Comparison of ENCODE assay signal across 1 cellular context in the genomic region with DNA sequence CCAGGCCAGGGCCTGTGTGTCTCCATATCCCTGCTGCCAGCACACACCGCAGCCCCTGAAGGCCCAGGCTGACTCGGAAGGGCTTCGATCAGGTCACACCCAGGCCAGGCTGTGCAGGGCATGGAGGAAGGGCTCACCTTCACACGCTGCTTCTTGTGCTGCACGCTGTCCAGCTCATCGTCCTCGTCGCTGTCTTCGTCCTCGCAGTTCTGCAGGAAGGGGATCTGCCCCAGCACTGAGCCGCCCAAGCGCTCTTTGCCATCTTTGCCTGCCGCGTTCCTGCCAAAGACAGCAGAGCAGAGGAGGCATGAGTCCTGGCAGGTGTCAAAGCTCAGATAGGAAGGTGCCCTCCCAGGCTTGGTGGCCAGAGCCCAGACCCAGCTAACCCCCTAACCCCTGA.
TF ChIP-seq lines count a peak whose summit lies in the region.

No MANE protein-coding gene starts in this region.

TF ChIP-seq in HepG2, 621 proteins besides CTCF, POLR2A, EP300 and RAD21:
- no peak for TF ChIP-seq AGO2 (optimal IDR thresholded peaks at IDR 0.05; ENCODE audit: low read depth, low read length)
- peak; percentile 15 for TF ChIP-seq RBM22 (optimal IDR thresholded peaks at IDR 0.05; ENCODE audit: low read length)
